Comparison of ENCODE assay signal across 34 cellular contexts in genomic region chr3:150779402-150779858, GRCh38. TPM values are rescaled to one million over a fixed set of nuclear protein-coding genes. Genes with fewer than 3 reads are reported as not detected.
A peak's percentile ranks its signal among the peaks of the same experiment; 100 is the strongest.
DNase-seq lines count a peak whose midpoint lies in the region; TF ChIP-seq lines count a peak whose summit lies in the region.
"Had no signal": no experiment of that assay in that cellular context is flagged by ENCODE, and none has a peak within 500 bp of the region (broad histone marks: within the 10 kb centered on the region; RNA-seq: fewer than 3 reads in every experiment).

No MANE protein-coding gene starts in this region.

- no peak overlapping the region for H3K9ac ChIP-seq in endodermal cell (ENCODE audit: extremely low read depth, low read length, poor library complexity, severe bottlenecking)
- H3K9ac ChIP-seq in trophoblast cell (ENCODE audit: low read length), result no peak overlapping the region
- H3K9ac ChIP-seq: GM23248 had no signal

- no peak overlapping the region for H2AFZ ChIP-seq in trophoblast cell (ENCODE audit: insufficient read depth, low read length, poor library complexity)
- H2AFZ ChIP-seq: GM23248 had no signal

- no peak overlapping the region for H3K27ac Mint-ChIP-seq in HFFc6
- H3K27ac Mint-ChIP-seq in endodermal cell, result no peak overlapping the region
- no peak overlapping the region for H3K27ac Mint-ChIP-seq in activated CD4-positive, alpha-beta T cell treated with anti-CD3 and anti-CD28 coated beads, Interleukin-2, amount 10 ng/mL, durations not matched to agents 24 days and 14 days
- H3K27ac Mint-ChIP-seq: activated T-helper 1 cell treated with anti-CD3 and anti-CD28 coated beads, Interleukin-12 subunit alpha, Interleukin-12 subunit beta, Interleukin-2, Interleukin-4 antibody, amounts not matched to agents 30 ng/mL and 10 ng/mL and 1 ng/mL, durations not matched to agents 14 hours and 24 hours and 36 hours; CD4-positive, CD25-positive, alpha-beta regulatory T cell; dendritic cell treated with granulocyte-macrophage colony-stimulating factor and Interleukin-4, amounts not matched to agents 40 ng/mL and 50 ng/mL, for 4 days; nephron progenitor cell; stimulated activated naive B cell treated with anti-CD40 and anti-IgM and Interleukin-4, amounts not matched to agents 10 μg/mL and 1 μg/mL and 100 μg/mL, for 72 hours had no signal

- DNase-seq in NCI-H82 (lab: John Stamatoyannopoulos, UW) (peak; percentile 23), NCI-H82 treated with DMSO at 0.1 percent for 48 hours (lab: John Stamatoyannopoulos, UW; ENCODE audit: unreplicated experiment) (no peak), HFFc6 (no peak), endodermal cell (peak; percentile 90), trophoblast cell (no peak), lower leg skin (ENCODE audit: low spot score in 2 of 2) (no peak)
- DNase-seq in activated CD4-positive, alpha-beta T cell treated with anti-CD3 and anti-CD28 coated beads, Interleukin-2, amount 50 U/mL, for 4 hours, result no peak
- no peak for DNase-seq in activated CD4-positive, alpha-beta T cell treated with anti-CD3 and anti-CD28 coated beads, Interleukin-2, amount 10 ng/mL, durations not matched to agents 24 days and 14 days
- DNase-seq: 8988T; activated CD4-positive, alpha-beta T cell treated with anti-CD3 and anti-CD28 coated beads, Interleukin-2, amount 50 U/mL, for 48 hours; activated CD8-positive, alpha-beta memory T cell treated with anti-CD3 and anti-CD28 coated beads, Interleukin-2, amount 50 U/mL, for 4 hours; activated naive CD4-positive, alpha-beta T cell treated with Interleukin-2 at 50 U/mL for 16 hours; caudate nucleus; CD4-positive, CD25-positive, alpha-beta regulatory T cell; esophagus squamous epithelium; foreskin keratinocyte; GM23248; head of caudate nucleus; KBM-7; NCI-H1105; NCI-H187; NCI-H2171 treated with DMSO at 0.1 percent for 48 hours; NCI-H510A; nephron progenitor cell; retina; SJCRH30; small intestine; stimulated activated naive B cell treated with anti-CD40 and anti-IgM and Interleukin-4, amounts not matched to agents 10 μg/mL and 1 μg/mL and 100 μg/mL, for 72 hours; substantia nigra; T-helper 1 cell had no signal

- H3K4me3 ChIP-seq in endodermal cell (ENCODE audit: low read length) (no peak overlapping the region), trophoblast cell (ENCODE audit: low read depth, low read length) (no peak overlapping the region), lower leg skin (ENCODE audit: low read depth, poor library complexity, severe bottlenecking) (no peak overlapping the region)
- H3K4me3 ChIP-seq: esophagus squamous epithelium, GM23248, pancreas, SJCRH30, upper lobe of left lung had no signal

- 0 out of 2 replicates have a peak, but pooled peaks have one; percentile 18 for TF ChIP-seq CTCF in HFFc6 (IDR thresholded peaks at IDR 0.05)
- TF ChIP-seq CTCF in endodermal cell (conservative IDR thresholded peaks at IDR 0.05), result peak; percentile 85
- no peak for TF ChIP-seq CTCF in lower leg skin (IDR thresholded peaks at IDR 0.05)

- no peak overlapping the region for H3K4ac ChIP-seq in trophoblast cell (ENCODE audit: low read depth, low read length)

- no peak overlapping the region for H3K14ac ChIP-seq in trophoblast cell (ENCODE audit: low read length)

- no peak overlapping the region for H2BK5ac ChIP-seq in trophoblast cell (ENCODE audit: low read depth, low read length, poor library complexity)

- no peak overlapping the region for H2BK12ac ChIP-seq in trophoblast cell (ENCODE audit: low read length)

- H4K91ac ChIP-seq in trophoblast cell (ENCODE audit: low read depth, low read length), result no peak overlapping the region

- H3K27ac ChIP-seq in endodermal cell (ENCODE audit: low read depth, low read length) (no peak overlapping the region), trophoblast cell (ENCODE audit: low read depth, low read length) (no peak overlapping the region)
- H3K27ac ChIP-seq: esophagus squamous epithelium, foreskin keratinocyte, GM23248, pancreas, SJCRH30, upper lobe of left lung had no signal

- no peaks in the 10 kb centered on the region for H3K36me3 ChIP-seq in endodermal cell (ENCODE audit: control insufficient read depth, insufficient read depth, low read length)
- no peaks in the 10 kb centered on the region for H3K36me3 ChIP-seq in trophoblast cell (ENCODE audit: control insufficient read depth in 1 of 2, insufficient read depth in 2 of 2, low read length in 2 of 2)
- H3K36me3 ChIP-seq: esophagus squamous epithelium, pancreas, SJCRH30, upper lobe of left lung had no signal

- no peak overlapping the region for H2AK5ac ChIP-seq in trophoblast cell (ENCODE audit: low read length)

- peaks cover 3% of the 10 kb centered on the region for H3K27me3 Mint-ChIP-seq in HFFc6 (ENCODE audit: insufficient read depth)
- H3K27me3 Mint-ChIP-seq in endodermal cell (ENCODE audit: insufficient read depth), result no peaks in the 10 kb centered on the region
- H3K27me3 Mint-ChIP-seq in activated CD4-positive, alpha-beta T cell treated with anti-CD3 and anti-CD28 coated beads, Interleukin-2, amount 10 ng/mL, durations not matched to agents 24 days and 14 days, result no peaks in the 10 kb centered on the region
- H3K27me3 Mint-ChIP-seq: CD4-positive, CD25-positive, alpha-beta regulatory T cell; dendritic cell treated with granulocyte-macrophage colony-stimulating factor and Interleukin-4, amounts not matched to agents 40 ng/mL and 50 ng/mL, for 4 days; stimulated activated naive B cell treated with anti-CD40 and anti-IgM and Interleukin-4, amounts not matched to agents 10 μg/mL and 1 μg/mL and 100 μg/mL, for 72 hours had no signal

- intact Hi-C loops in lower leg skin (cut with DNase I; ENCODE audit: low total_unique reads), result no loop called here
- intact Hi-C loops in activated CD4-positive, alpha-beta T cell treated with anti-CD3 and anti-CD28 coated beads, Interleukin-2, amount 10 ng/mL, durations not matched to agents 24 days and 14 days (cut with micrococcal nuclease), result no loop called here

- H3K23ac ChIP-seq in trophoblast cell (ENCODE audit: low read length), result no peak overlapping the region

- no peak overlapping the region for H2BK120ac ChIP-seq in trophoblast cell (ENCODE audit: insufficient read depth, low read length, poor library complexity)

- no peak overlapping the region for H3K4me2 ChIP-seq in trophoblast cell (ENCODE audit: low read length)

- H3K36me3 Mint-ChIP-seq in HFFc6 (ENCODE audit: low read depth), result no peaks in the 10 kb centered on the region
- H3K36me3 Mint-ChIP-seq in endodermal cell (ENCODE audit: low read depth), result no peaks in the 10 kb centered on the region
- peaks cover 2% of the 10 kb centered on the region for H3K36me3 Mint-ChIP-seq in activated CD4-positive, alpha-beta T cell treated with anti-CD3 and anti-CD28 coated beads, Interleukin-2, amount 10 ng/mL, durations not matched to agents 24 days and 14 days (ENCODE audit: low read depth)
- H3K36me3 Mint-ChIP-seq: CD4-positive, CD25-positive, alpha-beta regulatory T cell; stimulated activated naive B cell treated with anti-CD40 and anti-IgM and Interleukin-4, amounts not matched to agents 10 μg/mL and 1 μg/mL and 100 μg/mL, for 72 hours had no signal

- no peak for TF ChIP-seq POLR2A in lower leg skin (IDR thresholded peaks at IDR 0.05)

- no peak overlapping the region for H3K18ac ChIP-seq in trophoblast cell (ENCODE audit: low read length)

- H4K12ac ChIP-seq in trophoblast cell (ENCODE audit: low read depth, low read length), result peak overlapping the region; percentile 5

- no peak overlapping the region for H4K8ac ChIP-seq in trophoblast cell (ENCODE audit: low read depth, low read length)

- H3K4me1 ChIP-seq in endodermal cell (ENCODE audit: control insufficient read depth, insufficient read depth, low read length), result no peaks in the 10 kb centered on the region
- H3K4me1 ChIP-seq in trophoblast cell (ENCODE audit: control insufficient read depth in 1 of 2, insufficient read depth in 2 of 2, low read length in 2 of 2), result no peaks in the 10 kb centered on the region
- H3K4me1 ChIP-seq: esophagus squamous epithelium, pancreas, upper lobe of left lung had no signal

- H3K9me3 Mint-ChIP-seq in HFFc6, result no peaks in the 10 kb centered on the region
- no peaks in the 10 kb centered on the region for H3K9me3 Mint-ChIP-seq in endodermal cell
- H3K9me3 Mint-ChIP-seq in activated CD4-positive, alpha-beta T cell treated with anti-CD3 and anti-CD28 coated beads, Interleukin-2, amount 10 ng/mL, durations not matched to agents 24 days and 14 days, result peaks cover 10% of the 10 kb centered on the region
- H3K9me3 Mint-ChIP-seq: CD4-positive, CD25-positive, alpha-beta regulatory T cell; dendritic cell treated with granulocyte-macrophage colony-stimulating factor and Interleukin-4, amounts not matched to agents 40 ng/mL and 50 ng/mL, for 4 days; nephron progenitor cell; stimulated activated naive B cell treated with anti-CD40 and anti-IgM and Interleukin-4, amounts not matched to agents 10 μg/mL and 1 μg/mL and 100 μg/mL, for 72 hours had no signal

- no peaks in the 10 kb centered on the region for H3K79me2 ChIP-seq in trophoblast cell (ENCODE audit: control insufficient read depth, insufficient read depth, low read length, poor library complexity)

- 92 to 93% methylated on average over 10 to 22 of the region's 22 CpGs for WGBS in endodermal cell (ENCODE audit: insufficient coverage in 1 of 2, insufficient read length in 1 of 2), 2 experiments
- no CpG with 5 or more reads among the region's 22 CpGs for WGBS in trophoblast cell (ENCODE audit: extremely low coverage, insufficient coverage, insufficient read length)
- WGBS in lower leg skin, 2 donors, result 90 to 92% methylated on average over 21 to 22 of the region's 22 CpGs

- H3K9me3 ChIP-seq in endodermal cell (ENCODE audit: control insufficient read depth, low read length) (no peaks in the 10 kb centered on the region), trophoblast cell (ENCODE audit: insufficient read depth, low read depth, low read length) (peaks cover 4% of the 10 kb centered on the region)
- H3K9me3 ChIP-seq: esophagus squamous epithelium, pancreas, SJCRH30, upper lobe of left lung had no signal

- no peak overlapping the region for H3K4me3 Mint-ChIP-seq in HFFc6
- no peak overlapping the region for H3K4me3 Mint-ChIP-seq in endodermal cell
- no peak overlapping the region for H3K4me3 Mint-ChIP-seq in activated CD4-positive, alpha-beta T cell treated with anti-CD3 and anti-CD28 coated beads, Interleukin-2, amount 10 ng/mL, durations not matched to agents 24 days and 14 days
- H3K4me3 Mint-ChIP-seq: activated T-helper 1 cell treated with anti-CD3 and anti-CD28 coated beads, Interleukin-12 subunit alpha, Interleukin-12 subunit beta, Interleukin-2, Interleukin-4 antibody, amounts not matched to agents 30 ng/mL and 10 ng/mL and 1 ng/mL, durations not matched to agents 14 hours and 24 hours and 36 hours; CD4-positive, CD25-positive, alpha-beta regulatory T cell; dendritic cell treated with granulocyte-macrophage colony-stimulating factor and Interleukin-4, amounts not matched to agents 40 ng/mL and 50 ng/mL, for 4 days; nephron progenitor cell; stimulated activated naive B cell treated with anti-CD40 and anti-IgM and Interleukin-4, amounts not matched to agents 10 μg/mL and 1 μg/mL and 100 μg/mL, for 72 hours had no signal

- no peaks in the 10 kb centered on the region for H3K27me3 ChIP-seq in endodermal cell (ENCODE audit: control insufficient read depth, insufficient read depth, low read length, poor library complexity, severe bottlenecking)
- no peaks in the 10 kb centered on the region for H3K27me3 ChIP-seq in trophoblast cell (ENCODE audit: insufficient read depth, low read length)
- H3K27me3 ChIP-seq: esophagus squamous epithelium, foreskin keratinocyte, pancreas, SJCRH30, upper lobe of left lung had no signal

- H3K4me1 Mint-ChIP-seq in HFFc6 (ENCODE audit: low read depth) (peaks cover 9% of the 10 kb centered on the region), endodermal cell (peaks cover 6% of the 10 kb centered on the region)
- H3K4me1 Mint-ChIP-seq in activated CD4-positive, alpha-beta T cell treated with anti-CD3 and anti-CD28 coated beads, Interleukin-2, amount 10 ng/mL, durations not matched to agents 24 days and 14 days, result peaks cover 19% of the 10 kb centered on the region
- H3K4me1 Mint-ChIP-seq: CD4-positive, CD25-positive, alpha-beta regulatory T cell; nephron progenitor cell had no signal

- no peaks in the 10 kb centered on the region for H3K79me1 ChIP-seq in trophoblast cell (ENCODE audit: low read length)

RNA-seq across cellular contexts. Expression of gene SIAH2, which starts 16.5 kb away (rescaled TPM):
- 10 to 100 TPM; 14.6 to 18.2 (median 15.9) TPM for total RNA-seq in HFFc6 (2021; fragmentation: NEBNext Ultra II Directional; extraction: Animal tissue kit (Norgen Biotek cat#: 25700))
- total RNA-seq in endodermal cell (10 to 100 TPM; 15.6 to 19.2 TPM), lower leg skin (100 to 1,000 TPM in 2 of 4 donors, 10 to 100 TPM in 2; 78.5 to 117 (median 94.6) TPM)
- 14.4 TPM for polyA plus RNA-seq in endodermal cell (2013, experiment 1 of 2)
- 12.8 TPM for polyA plus RNA-seq in endodermal cell (2013, experiment 2 of 2)
- 85.5 and 90.6 TPM in 2 replicates for polyA plus RNA-seq in trophoblast cell (2013)
- 130 and 133 TPM in 2 replicates for total RNA-seq in activated CD4-positive, alpha-beta T cell treated with anti-CD3 and anti-CD28 coated beads, Interleukin-2, amount 10 ng/mL, durations not matched to agents 24 days and 14 days

Comparison
In these comparisons a context has a peak if more than half of its experiments do, and no peak if none do; other contexts are left out.
1. DNase-seq: peak in NCI-H82 (single experiment) and endodermal cell (single experiment); none in NCI-H82 treated with DMSO at 0.1 percent for 48 hours (single experiment), HFFc6 (single experiment), trophoblast cell (0 of 2), lower leg skin (0 of 2), activated CD4-positive, alpha-beta T cell treated with anti-CD3 and anti-CD28 coated beads, Interleukin-2, amount 50 U/mL, for 4 hours (0 of 2) and activated CD4-positive, alpha-beta T cell treated with anti-CD3 and anti-CD28 coated beads, Interleukin-2, amount 10 ng/mL, durations not matched to agents 24 days and 14 days (single experiment).
2. CTCF ChIP-seq: peak in HFFc6 (single experiment) and endodermal cell (single experiment); none in lower leg skin (0 of 3).